16 cellular contexts compared by ENCODE assay signal in genomic region chr6:159066479-159066878, GRCh38. TPM values are rescaled to one million over a fixed set of nuclear protein-coding genes. Genes with fewer than 3 reads are reported as not detected.
"Had no signal": no experiment of that assay in that cellular context is flagged by ENCODE, and none has a peak within 500 bp of the region (broad histone marks: within the 10 kb centered on the region; RNA-seq: fewer than 3 reads in every experiment).

No MANE protein-coding gene starts in this region.

- H3K36me3 Mint-ChIP-seq: neural progenitor cell; stimulated activated naive B cell treated with anti-CD40 and anti-IgM and Interleukin-4, amounts not matched to agents 10 μg/mL and 1 μg/mL and 100 μg/mL, for 72 hours; type B pancreatic cell had no signal

- H3K27me3 Mint-ChIP-seq: activated T-cell treated with anti-CD3 and anti-CD28 coated beads, Interleukin-2, amount 50 U/mL, for 24 hours; stimulated activated naive B cell treated with anti-CD40 and anti-IgM and Interleukin-4, amounts not matched to agents 10 μg/mL and 1 μg/mL and 100 μg/mL, for 72 hours had no signal

- H3K9me3 ChIP-seq: gastroesophageal sphincter, right atrium auricular region, SK-N-SH had no signal

- H3K27me3 ChIP-seq: ascending aorta had no signal

- ATAC-seq: activated CD8-positive, alpha-beta memory T cell treated with anti-CD3 and anti-CD28 coated beads, Interleukin-2, amount 10 ng/mL, durations not matched to agents 7 days and 5 days; gastroesophageal sphincter; left lobe of liver; stimulated activated naive B cell treated with anti-CD40 and anti-IgM and Interleukin-4, amounts not matched to agents 10 μg/mL and 1 μg/mL and 100 μg/mL, for 72 hours had no signal

- DNase-seq: activated effector memory CD4-positive, alpha-beta T cell treated with anti-CD3 and anti-CD28 coated beads, Interleukin-2, amount 50 U/mL, for 16 hours; activated T-cell treated with anti-CD3 and anti-CD28 coated beads, Interleukin-2, amount 50 U/mL, for 24 hours; effector CD4-positive, alpha-beta T cell; mesenchymal stem cell; SK-N-SH; stimulated activated naive B cell treated with anti-CD40 and anti-IgM and Interleukin-4, amounts not matched to agents 10 μg/mL and 1 μg/mL and 100 μg/mL, for 72 hours; T-helper 2 cell had no signal

- H3K27ac Mint-ChIP-seq: neural progenitor cell, type B pancreatic cell had no signal

- H3K4me1 ChIP-seq: ascending aorta, gastroesophageal sphincter, neural progenitor cell, parathyroid adenoma, right atrium auricular region had no signal

- H3K9ac ChIP-seq: neural progenitor cell, parathyroid adenoma, SK-N-SH had no signal

- H3K4me3 Mint-ChIP-seq: activated CD8-positive, alpha-beta memory T cell treated with anti-CD3 and anti-CD28 coated beads, Interleukin-2, amount 10 ng/mL, durations not matched to agents 7 days and 5 days; activated T-cell treated with anti-CD3 and anti-CD28 coated beads, Interleukin-2, amount 50 U/mL, for 24 hours; neural progenitor cell; stimulated activated naive B cell treated with anti-CD40 and anti-IgM and Interleukin-4, amounts not matched to agents 10 μg/mL and 1 μg/mL and 100 μg/mL, for 72 hours; type B pancreatic cell had no signal

- H3K9me3 Mint-ChIP-seq: neural progenitor cell; stimulated activated naive B cell treated with anti-CD40 and anti-IgM and Interleukin-4, amounts not matched to agents 10 μg/mL and 1 μg/mL and 100 μg/mL, for 72 hours; type B pancreatic cell had no signal

- H3K4me3 ChIP-seq: ascending aorta, gastroesophageal sphincter, neural progenitor cell, right atrium auricular region, smooth muscle cell had no signal

- H3K36me3 ChIP-seq: ascending aorta, gastroesophageal sphincter, neural progenitor cell, right atrium auricular region had no signal

- H3K27ac ChIP-seq: ascending aorta, gastroesophageal sphincter, neural progenitor cell, parathyroid adenoma, right atrium auricular region had no signal

RNA-seq across cellular contexts. Expression of gene TAGAP, which starts 21.7 kb away (rescaled TPM):
- total RNA-seq: smooth muscle cell had no signal
- polyA plus RNA-seq: SK-N-SH, smooth muscle cell had no signal
